In genomic region chr11:46677169-46677568, GRCh38 we compare ENCODE assay signal across 1 cellular context.
TF ChIP-seq lines count a peak whose summit lies in the region.

No MANE protein-coding gene starts in this region.

TF ChIP-seq in K562, 482 proteins besides CTCF, POLR2A, EP300 and RAD21:
- TF ChIP-seq RBM17 (IDR thresholded peaks at IDR 0.05; ENCODE audit: borderline replicate concordance, low read depth, low read length) (no peak), ZNF644 (tag; IDR thresholded peaks at IDR 0.05; ENCODE audit: low read depth) (no peak), ILK (tag; IDR thresholded peaks at IDR 0.05; ENCODE audit: borderline replicate concordance, low read depth) (no peak), SNIP1 (IDR thresholded peaks at IDR 0.05; ENCODE audit: low read depth) (no peak), POLR2G (IDR thresholded peaks at IDR 0.05; ENCODE audit: low read depth, low read length) (0 out of 2 replicates have a peak, but pooled peaks have one; percentile 33)
